ENCODE assay signal across 11 cellular contexts in genomic region chrX:153648358-153649177, GRCh38. TPM values are rescaled to one million over a fixed set of nuclear protein-coding genes. Genes with fewer than 3 reads are reported as not detected.
"Had no signal": no experiment of that assay in that cellular context is flagged by ENCODE, and none has a peak within 500 bp of the region (broad histone marks: within the 10 kb centered on the region; RNA-seq: fewer than 3 reads in every experiment).

No MANE protein-coding gene starts in this region.

- ATAC-seq: activated CD8-positive, alpha-beta T cell treated with anti-CD3 and anti-CD28 coated beads, Interleukin-2, amount 10 ng/mL, durations not matched to agents 7 days and 5 days had no signal

- H3K4me3 Mint-ChIP-seq: activated CD8-positive, alpha-beta T cell treated with anti-CD3 and anti-CD28 coated beads, Interleukin-2, amount 10 ng/mL, durations not matched to agents 7 days and 5 days; activated naive CD4-positive, alpha-beta T cell treated with anti-CD3 and anti-CD28 coated beads, Interleukin-2, amount 10 ng/mL, durations not matched to agents 7 days and 5 days; memory B cell had no signal

- DNase-seq: activated CD4-positive, alpha-beta T cell treated with anti-CD3 and anti-CD28 coated beads for 4 hours; activated CD8-positive, alpha-beta T cell treated with anti-CD3 and anti-CD28 coated beads, Interleukin-2, amount 10 ng/mL, durations not matched to agents 7 days and 5 days; activated naive CD4-positive, alpha-beta T cell treated with anti-CD3 and anti-CD28 coated beads, Interleukin-2, amount 10 ng/mL, durations not matched to agents 7 days and 5 days; effector memory CD4-positive, alpha-beta T cell; hypothalamus; stomach; T-helper 1 cell had no signal

- H3K27ac Mint-ChIP-seq: activated CD8-positive, alpha-beta T cell treated with anti-CD3 and anti-CD28 coated beads, Interleukin-2, amount 10 ng/mL, durations not matched to agents 7 days and 5 days; activated naive CD4-positive, alpha-beta T cell treated with anti-CD3 and anti-CD28 coated beads, Interleukin-2, amount 10 ng/mL, durations not matched to agents 7 days and 5 days; memory B cell had no signal

- H3K9me3 ChIP-seq: thoracic aorta had no signal

- H3K4me3 ChIP-seq: skin epidermis, thoracic aorta had no signal

- H3K9me3 Mint-ChIP-seq: activated naive CD4-positive, alpha-beta T cell treated with anti-CD3 and anti-CD28 coated beads, Interleukin-2, amount 10 ng/mL, durations not matched to agents 7 days and 5 days; memory B cell had no signal

- H3K36me3 ChIP-seq: stomach, thoracic aorta had no signal

- H3K36me3 Mint-ChIP-seq: activated naive CD4-positive, alpha-beta T cell treated with anti-CD3 and anti-CD28 coated beads, Interleukin-2, amount 10 ng/mL, durations not matched to agents 7 days and 5 days; memory B cell had no signal

RNA-seq across cellular contexts. Expression of gene DUSP9, which starts 1.6 kb away (rescaled TPM):
- total RNA-seq: activated CD8-positive, alpha-beta T cell treated with anti-CD3 and anti-CD28 coated beads, Interleukin-2, amount 10 ng/mL, durations not matched to agents 7 days and 5 days; cardiac septum; thoracic aorta had no signal
